Comparison of ENCODE assay signal across 22 cellular contexts in the genomic region with DNA sequence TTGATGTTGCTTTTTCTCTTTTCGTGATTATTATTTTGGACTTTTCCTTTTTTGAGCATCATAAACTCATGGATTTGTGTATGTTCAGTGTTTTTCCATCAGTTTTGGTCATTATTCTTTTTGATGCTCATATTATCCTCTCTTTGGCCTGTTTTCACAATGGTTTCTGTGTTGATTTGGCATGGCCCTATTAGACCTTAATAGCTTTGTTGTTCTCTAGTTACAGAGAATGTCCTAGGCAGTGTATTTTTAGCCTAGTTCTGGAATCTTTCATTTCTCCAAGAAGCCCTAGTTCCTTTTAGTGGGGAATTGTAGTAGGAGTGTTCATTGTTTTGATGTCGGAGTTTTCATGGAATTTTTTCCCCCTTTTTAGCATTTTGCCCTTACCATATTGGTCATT. TPM values are rescaled to one million over a fixed set of nuclear protein-coding genes. Genes with fewer than 3 reads are reported as not detected.
DNase-seq lines count a peak whose midpoint lies in the region; ATAC-seq and TF ChIP-seq lines count a peak whose summit lies in the region.
"Had no signal": no experiment of that assay in that cellular context is flagged by ENCODE, and none has a peak within 500 bp of the region (broad histone marks: within the 10 kb centered on the region; RNA-seq: fewer than 3 reads in every experiment).

No MANE protein-coding gene starts in this region.

- H3K9me3 Mint-ChIP-seq in activated CD4-positive, alpha-beta T cell treated with anti-CD3 and anti-CD28 coated beads for 36 hours (ENCODE audit: low read depth), result no peaks in the 10 kb centered on the region
- H3K9me3 Mint-ChIP-seq: mesothelial cell of epicardium; stimulated activated memory B cell treated with anti-CD40 and anti-IgM and Interleukin-4, amounts not matched to agents 10 μg/mL and 1 μg/mL and 100 μg/mL, for 72 hours had no signal

- 67 to 75% methylated on average over 2 of the region's 2 CpGs for WGBS in testis, 2 donors

- no peaks in the 10 kb centered on the region for H3K9me3 ChIP-seq in testis
- H3K9me3 ChIP-seq: BLaER1 had no signal

- ATAC-seq in left cardiac atrium (peak; percentile 51 to 65), sciatic nerve (peak; percentile 94), GM21360 (IDR thresholded peaks at IDR 0.05; ENCODE audit: unreplicated experiment) (no peak)
- no peak for ATAC-seq in activated CD4-positive, alpha-beta T cell treated with anti-CD3 and anti-CD28 coated beads for 36 hours
- ATAC-seq: left colon; stimulated activated memory B cell treated with anti-CD40 and anti-IgM and Interleukin-4, amounts not matched to agents 10 μg/mL and 1 μg/mL and 100 μg/mL, for 72 hours had no signal

- H3K27ac Mint-ChIP-seq in activated CD4-positive, alpha-beta T cell treated with anti-CD3 and anti-CD28 coated beads for 36 hours, result no peak overlapping the region
- H3K27ac Mint-ChIP-seq: nephron progenitor cell; stimulated activated memory B cell treated with anti-CD40 and anti-IgM and Interleukin-4, amounts not matched to agents 10 μg/mL and 1 μg/mL and 100 μg/mL, for 72 hours had no signal

- DNase-seq in caudate nucleus (lab: John Stamatoyannopoulos, UW) (no peak), left cardiac atrium (no peak), sciatic nerve (ENCODE audit: low spot score) (no peak), testis (no peak)
- no peak for DNase-seq in activated CD4-positive, alpha-beta T cell treated with anti-CD3 and anti-CD28 coated beads for 36 hours
- no peak for DNase-seq in activated CD8-positive, alpha-beta memory T cell treated with anti-CD3 and anti-CD28 coated beads, Interleukin-2, amount 50 U/mL, for 48 hours
- DNase-seq: activated effector memory CD4-positive, alpha-beta T cell treated with anti-CD3 and anti-CD28 coated beads, Interleukin-2, amount 50 U/mL, for 16 hours; Calu3; EL; Karpas-422; left colon; NCI-H2029 treated with DMSO at 0.1 percent for 48 hours; NCI-H510A; nephron progenitor cell; SW 1271 had no signal

- H3K4me3 ChIP-seq in ACC112 (ENCODE audit: low read depth, low read length), result no peak overlapping the region
- no peak overlapping the region for H3K4me3 ChIP-seq in testis
- H3K4me3 ChIP-seq: BLaER1 had no signal

- TF ChIP-seq CTCF in testis (IDR thresholded peaks at IDR 0.05), result no peak

- H3K4me1 ChIP-seq in ACC112 (ENCODE audit: control insufficient read depth, insufficient read depth, low read length, unreplicated experiment) (peaks cover 12% of the 10 kb centered on the region), testis (no peaks in the 10 kb centered on the region)
- H3K4me1 ChIP-seq: BLaER1 had no signal

- POLR2A ChIA-PET in activated CD4-positive, alpha-beta T cell treated with anti-CD3 and anti-CD28 coated beads for 36 hours (lab: Charles Lee), result no interaction called here

- H3K27me3 Mint-ChIP-seq in activated CD4-positive, alpha-beta T cell treated with anti-CD3 and anti-CD28 coated beads for 36 hours, result no peaks in the 10 kb centered on the region
- H3K27me3 Mint-ChIP-seq: stimulated activated memory B cell treated with anti-CD40 and anti-IgM and Interleukin-4, amounts not matched to agents 10 μg/mL and 1 μg/mL and 100 μg/mL, for 72 hours had no signal

- H3K27me3 ChIP-seq in ACC112 (ENCODE audit: insufficient read depth, low read length), result no peaks in the 10 kb centered on the region
- H3K27me3 ChIP-seq in testis, result no peaks in the 10 kb centered on the region
- H3K27me3 ChIP-seq: BLaER1 had no signal

- TF ChIP-seq POLR2A in testis (IDR thresholded peaks at IDR 0.05), result no peak

- peaks cover 32% of the 10 kb centered on the region for H3K36me3 Mint-ChIP-seq in activated CD4-positive, alpha-beta T cell treated with anti-CD3 and anti-CD28 coated beads for 36 hours (ENCODE audit: low read depth)

- no peak overlapping the region for H2AFZ ChIP-seq in ACC112 (ENCODE audit: low read length, unreplicated experiment)

- H3K36me3 ChIP-seq in ACC112 (ENCODE audit: insufficient read depth, low read length) (peaks cover 39% of the 10 kb centered on the region), testis (ENCODE audit: low read depth, missing control alignments) (no peaks in the 10 kb centered on the region)

- intact Hi-C loops in left cardiac atrium (cut with DNase I) (no loop called here), sciatic nerve (cut with DNase I) (no loop called here), testis (cut with DNase I; ENCODE audit: low total_unique reads) (no loop called here)
- intact Hi-C loops in activated CD4-positive, alpha-beta T cell treated with anti-CD3 and anti-CD28 coated beads for 36 hours (cut with DNase I, micrococcal nuclease), result no loop called here

- H3K4me3 Mint-ChIP-seq in activated CD4-positive, alpha-beta T cell treated with anti-CD3 and anti-CD28 coated beads for 36 hours, result no peak overlapping the region
- H3K4me3 Mint-ChIP-seq: mesothelial cell of epicardium; nephron progenitor cell; stimulated activated memory B cell treated with anti-CD40 and anti-IgM and Interleukin-4, amounts not matched to agents 10 μg/mL and 1 μg/mL and 100 μg/mL, for 72 hours had no signal

- peaks cover 4% of the 10 kb centered on the region for H3K4me1 Mint-ChIP-seq in activated CD4-positive, alpha-beta T cell treated with anti-CD3 and anti-CD28 coated beads for 36 hours
- H3K4me1 Mint-ChIP-seq: mesothelial cell of epicardium; stimulated activated memory B cell treated with anti-CD40 and anti-IgM and Interleukin-4, amounts not matched to agents 10 μg/mL and 1 μg/mL and 100 μg/mL, for 72 hours had no signal

- CTCF ChIA-PET in activated CD4-positive, alpha-beta T cell treated with anti-CD3 and anti-CD28 coated beads for 36 hours (lab: Charles Lee), result no interaction called here

- H3K27ac ChIP-seq in ACC112 (ENCODE audit: low read depth, low read length) (peak overlapping the region; percentile 22; the same call in 1 of the 2 replicates), caudate nucleus (ENCODE audit: low read depth, low read length) (peak overlapping the region; percentile 75), testis (peak overlapping the region in 1 of 2 donors; percentile 44)
- H3K27ac ChIP-seq: BLaER1 had no signal

- no peaks in the 10 kb centered on the region for H3K79me2 ChIP-seq in ACC112 (ENCODE audit: control insufficient read depth, insufficient read depth, low read length, unreplicated experiment)

RNA-seq across cellular contexts. Expression of a gene that starts 41.3 kb away (rescaled TPM):
- total RNA-seq in left cardiac atrium, result 1 to 10 TPM in 1 of 2 donors, under 1 TPM in 1; 0.31 to 1.0 TPM
- total RNA-seq in sciatic nerve, result 0.94 TPM
- total RNA-seq in testis, result 100 to 1,000 TPM; 199 to 333 TPM
- polyA plus RNA-seq in testis (ENCODE audit: insufficient read depth, low read depth, low replicate concordance), result 538 TPM
- under 1 TPM in 1 of 2 experiments, not detected in 1; 0.28 TPM for total RNA-seq in activated CD4-positive, alpha-beta T cell treated with anti-CD3 and anti-CD28 coated beads for 36 hours
- total RNA-seq: HT1080, left colon, ureter had no signal

RNA-seq across cellular contexts. Expression of a gene that starts 46.9 kb away (rescaled TPM):
- 100 to 1,000 TPM; 140 to 160 TPM for total RNA-seq in left cardiac atrium
- 174 TPM for total RNA-seq in sciatic nerve
- total RNA-seq in testis, result 100 to 1,000 TPM; 120 to 136 TPM
- 153 TPM for polyA plus RNA-seq in testis (ENCODE audit: insufficient read depth, low read depth, low replicate concordance)
- 10 to 100 TPM; 67.3 to 92.2 TPM for total RNA-seq in activated CD4-positive, alpha-beta T cell treated with anti-CD3 and anti-CD28 coated beads for 36 hours

Comparison
In these comparisons a context has a peak if more than half of its experiments do, and no peak if none do; other contexts are left out.
1. ATAC-seq: peak in left cardiac atrium (2 of 2) and sciatic nerve (single experiment); none in activated CD4-positive, alpha-beta T cell treated with anti-CD3 and anti-CD28 coated beads for 36 hours (single experiment) and GM21360 (single experiment).
2. RNA of a gene that starts 41.3 kb away (total RNA-seq): 199 to 333 TPM in testis; 0.31 to 1.0 TPM in left cardiac atrium, 0.94 TPM in sciatic nerve (single experiment) and 0.28 TPM in activated CD4-positive, alpha-beta T cell treated with anti-CD3 and anti-CD28 coated beads for 36 hours; every median in the first group is over 100 times any median in the second.